1 cellular context compared by ENCODE assay signal in the genomic region with DNA sequence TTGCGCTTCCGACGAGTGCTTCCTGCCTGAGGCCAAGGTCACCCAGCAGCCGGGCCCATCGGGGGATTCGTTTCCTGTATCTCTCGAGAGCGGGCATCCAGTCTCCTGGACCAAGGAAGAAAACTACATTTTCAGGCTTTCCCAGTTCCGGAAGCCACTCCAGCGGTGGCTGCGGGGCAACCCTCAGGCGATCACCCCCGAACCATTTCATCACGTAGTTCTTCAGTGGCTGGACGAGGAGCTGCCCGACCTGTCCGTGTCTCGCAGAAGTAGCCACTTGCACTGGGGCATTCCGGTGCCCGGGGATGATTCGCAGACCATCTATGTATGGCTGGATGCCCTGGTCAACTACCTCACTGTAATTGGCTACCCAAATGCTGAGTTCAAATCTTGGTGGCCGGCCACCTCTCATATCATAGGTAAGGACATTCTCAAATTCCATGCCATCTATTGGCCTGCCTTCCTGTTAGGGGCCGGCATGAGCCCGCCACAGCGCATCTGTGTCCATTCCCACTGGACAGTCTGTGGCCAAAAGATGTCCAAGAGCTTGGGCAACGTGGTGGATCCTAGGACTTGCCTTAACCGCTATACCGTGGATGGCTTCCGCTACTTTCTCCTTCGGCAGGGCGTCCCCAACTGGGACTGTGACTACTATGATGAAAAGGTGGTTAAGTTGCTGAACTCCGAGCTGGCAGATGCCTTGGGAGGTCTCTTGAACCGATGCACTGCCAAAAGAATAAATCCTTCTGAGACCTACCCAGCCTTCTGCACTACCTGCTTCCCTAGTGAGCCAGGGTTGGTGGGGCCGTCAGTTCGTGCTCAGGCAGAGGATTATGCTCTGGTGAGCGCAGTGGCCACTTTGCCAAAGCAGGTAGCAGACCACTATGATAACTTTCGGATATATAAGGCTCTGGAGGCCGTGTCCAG.
TF ChIP-seq lines count a peak whose summit lies in the region.

No MANE protein-coding gene starts in this region.

TF ChIP-seq in A549, 52 proteins besides CTCF, POLR2A, EP300 and RAD21 (continued from another document):
- TF ChIP-seq REST (IDR thresholded peaks at IDR 0.05) (no peak), BHLHE40 (IDR thresholded peaks at IDR 0.05; ENCODE audit: low read depth, low read length) (no peak), CEBPB (IDR thresholded peaks at IDR 0.05) (no peak), HEYL (CRISPR knock-in tag; IDR thresholded peaks at IDR 0.05) (no peak), ATOH8 (CRISPR knock-in tag; IDR thresholded peaks at IDR 0.05; ENCODE audit: low read depth) (no peak)
